In genomic region chr5:68264024-68264956, GRCh38 we compare ENCODE assay signal across 1 cellular context.
TF ChIP-seq lines count a peak whose summit lies in the region.

No MANE protein-coding gene starts in this region.

TF ChIP-seq in SK-N-SH treated with all-trans-retinoic acid at 6 μM for 48 hours, 23 proteins besides CTCF, POLR2A, EP300 and RAD21 (continued from another document):
- TF ChIP-seq PATZ1 (CRISPR knock-in tag; IDR thresholded peaks at IDR 0.05; ENCODE audit: borderline replicate concordance): no peak
- TF ChIP-seq TCF4 (CRISPR knock-in tag; IDR thresholded peaks at IDR 0.05; ENCODE audit: borderline replicate concordance): no peak
- no peak for TF ChIP-seq PPARA (CRISPR knock-in tag; IDR thresholded peaks at IDR 0.05; ENCODE audit: borderline replicate concordance)
- TF ChIP-seq ESRRG (CRISPR knock-in tag; IDR thresholded peaks at IDR 0.05): no peak
- TF ChIP-seq CREB5 (CRISPR knock-in tag; IDR thresholded peaks at IDR 0.05; ENCODE audit: low read depth): peak; percentile 92
- no peak for TF ChIP-seq GLIS3 (CRISPR knock-in tag; IDR thresholded peaks at IDR 0.05)
- no peak for TF ChIP-seq ZFP30 (CRISPR knock-in tag; IDR thresholded peaks at IDR 0.05)
- TF ChIP-seq POU6F1 (CRISPR knock-in tag; IDR thresholded peaks at IDR 0.05; ENCODE audit: borderline replicate concordance, low read depth): no peak
